Comparison of ENCODE assay signal across 8 cellular contexts in the genomic region with DNA sequence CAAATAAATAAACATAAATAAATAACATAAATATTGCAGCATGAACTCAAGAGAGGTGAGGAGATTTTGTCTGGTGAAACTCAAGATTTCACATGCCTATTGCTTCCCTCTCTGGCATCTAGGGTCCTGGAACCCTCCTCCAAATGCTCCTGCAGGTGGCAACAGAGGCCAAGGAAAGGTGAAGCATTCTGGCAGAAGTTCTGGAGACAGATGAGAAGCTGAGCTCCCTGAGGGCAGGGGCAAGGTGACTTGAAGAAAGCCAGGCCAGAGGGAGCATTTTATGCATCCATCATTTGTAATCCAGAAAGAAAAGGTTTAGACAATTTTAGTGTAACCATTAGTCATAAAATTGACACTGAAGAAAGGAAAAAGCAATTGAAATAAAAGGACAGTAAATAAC.
DNase-seq lines count a peak whose midpoint lies in the region; ATAC-seq and TF ChIP-seq lines count a peak whose summit lies in the region.

No MANE protein-coding gene starts in this region.

- POLR2A ChIA-PET in activated CD4-positive, alpha-beta T cell treated with anti-CD3 and anti-CD28 coated beads, Interleukin-2, amount 10 ng/mL, durations not matched to agents 7 days and 5 days (lab: Charles Lee), result interaction anchor here (0.9 kb wide), 1 partner anchor 87 kb away, joined by 3 read pairs; no protein-coding TSS in a partner anchor

- no peak overlapping the region for H3K27ac ChIP-seq in endodermal cell (ENCODE audit: low read depth, low read length)

- no peak overlapping the region for H3K27ac Mint-ChIP-seq in activated CD4-positive, alpha-beta T cell treated with anti-CD3 and anti-CD28 coated beads, Interleukin-2, amount 10 ng/mL, durations not matched to agents 7 days and 5 days
- H3K27ac Mint-ChIP-seq in endodermal cell (no peak overlapping the region), osteocyte (ENCODE audit: unreplicated experiment) (no peak overlapping the region)

- peaks cover 51% of the 10 kb centered on the region for H3K4me1 Mint-ChIP-seq in activated CD4-positive, alpha-beta T cell treated with anti-CD3 and anti-CD28 coated beads, Interleukin-2, amount 10 ng/mL, durations not matched to agents 7 days and 5 days
- peaks cover 6% of the 10 kb centered on the region for H3K4me1 Mint-ChIP-seq in endodermal cell
- peaks cover 22% of the 10 kb centered on the region for H3K4me1 Mint-ChIP-seq in osteocyte (ENCODE audit: unreplicated experiment)

- peaks cover 3% of the 10 kb centered on the region for H3K36me3 Mint-ChIP-seq in activated CD4-positive, alpha-beta T cell treated with anti-CD3 and anti-CD28 coated beads, Interleukin-2, amount 10 ng/mL, durations not matched to agents 7 days and 5 days (ENCODE audit: low read depth)
- H3K36me3 Mint-ChIP-seq in endodermal cell (ENCODE audit: low read depth) (peaks cover 3% of the 10 kb centered on the region), osteocyte (ENCODE audit: unreplicated experiment) (no peaks in the 10 kb centered on the region)

- H3K9me3 Mint-ChIP-seq in activated CD4-positive, alpha-beta T cell treated with anti-CD3 and anti-CD28 coated beads, Interleukin-2, amount 10 ng/mL, durations not matched to agents 7 days and 5 days, result no peaks in the 10 kb centered on the region
- peaks cover 6% of the 10 kb centered on the region for H3K9me3 Mint-ChIP-seq in endodermal cell
- no peaks in the 10 kb centered on the region for H3K9me3 Mint-ChIP-seq in osteocyte (ENCODE audit: unreplicated experiment)

- H3K27me3 Mint-ChIP-seq in activated CD4-positive, alpha-beta T cell treated with anti-CD3 and anti-CD28 coated beads, Interleukin-2, amount 10 ng/mL, durations not matched to agents 7 days and 5 days, result no peaks in the 10 kb centered on the region
- peaks cover 4% of the 10 kb centered on the region for H3K27me3 Mint-ChIP-seq in endodermal cell (ENCODE audit: insufficient read depth)
- no peaks in the 10 kb centered on the region for H3K27me3 Mint-ChIP-seq in osteocyte (ENCODE audit: unreplicated experiment)

- peaks cover 9% of the 10 kb centered on the region for H3K27me3 ChIP-seq in endodermal cell (ENCODE audit: control insufficient read depth, insufficient read depth, low read length, poor library complexity, severe bottlenecking)

- no peaks in the 10 kb centered on the region for H3K9me3 ChIP-seq in endodermal cell (ENCODE audit: control insufficient read depth, low read length)

- TF ChIP-seq POLR2A in GM18505 (IDR thresholded peaks at IDR 0.05; ENCODE audit: borderline replicate concordance, extremely low read depth, insufficient read depth, insufficient read length), result no peak

- ATAC-seq in GM19043 (IDR thresholded peaks at IDR 0.05; ENCODE audit: low read depth, unreplicated experiment) (peak; percentile 14), GM18505 (IDR thresholded peaks at IDR 0.05; ENCODE audit: unreplicated experiment) (no peak)

- H3K4me3 ChIP-seq in AG10803 (ENCODE audit: low read length), result no peak overlapping the region
- H3K4me3 ChIP-seq in endodermal cell (ENCODE audit: low read length), result no peak overlapping the region

- H3K36me3 ChIP-seq in endodermal cell (ENCODE audit: control insufficient read depth, insufficient read depth, low read length), result no peaks in the 10 kb centered on the region

- CTCF ChIA-PET in activated CD4-positive, alpha-beta T cell treated with anti-CD3 and anti-CD28 coated beads, Interleukin-2, amount 10 ng/mL, durations not matched to agents 7 days and 5 days (lab: Charles Lee), result interaction anchor here (0.6 to 10.4 kb wide), 20 partner anchors 12 to 1189 kb away, joined by 3 to 90 read pairs (median 4); partner anchors contain the start of genes FAM76B, MAML2 and SRSF8

- DNase-seq in AG10803 (ENCODE audit: low read depth) (peak; percentile 62), NCI-H2171 treated with DMSO at 0.1 percent for 48 hours (lab: John Stamatoyannopoulos, UW) (peak; percentile 77), endodermal cell (peak; percentile 89), osteocyte (ENCODE audit: extremely low spot score, unreplicated experiment) (no peak), foreskin melanocyte (no peak)
- peak; percentile 77 for DNase-seq in activated CD4-positive, alpha-beta T cell treated with anti-CD3 and anti-CD28 coated beads, Interleukin-2, amount 10 ng/mL, durations not matched to agents 7 days and 5 days

- no peak overlapping the region for H3K9ac ChIP-seq in endodermal cell (ENCODE audit: extremely low read depth, low read length, poor library complexity, severe bottlenecking)

- TF ChIP-seq CTCF in AG10803 (conservative IDR thresholded peaks at IDR 0.05; ENCODE audit: low read length), result peak; percentile 74
- peak; percentile 93 for TF ChIP-seq CTCF in endodermal cell (conservative IDR thresholded peaks at IDR 0.05)
- peak; percentile 75 for TF ChIP-seq CTCF in osteocyte (IDR thresholded peaks at IDR 0.05)

- H3K4me3 Mint-ChIP-seq in activated CD4-positive, alpha-beta T cell treated with anti-CD3 and anti-CD28 coated beads, Interleukin-2, amount 10 ng/mL, durations not matched to agents 7 days and 5 days, result no peak overlapping the region
- no peak overlapping the region for H3K4me3 Mint-ChIP-seq in endodermal cell
- H3K4me3 Mint-ChIP-seq in osteocyte (ENCODE audit: unreplicated experiment), result no peak overlapping the region

- no peaks in the 10 kb centered on the region for H3K4me1 ChIP-seq in endodermal cell (ENCODE audit: control insufficient read depth, insufficient read depth, low read length)

Comparison
In these comparisons a context has a peak if more than half of its experiments do, and no peak if none do; other contexts are left out.
1. DNase-seq: peak in AG10803 (single experiment), NCI-H2171 treated with DMSO at 0.1 percent for 48 hours (single experiment), activated CD4-positive, alpha-beta T cell treated with anti-CD3 and anti-CD28 coated beads, Interleukin-2, amount 10 ng/mL, durations not matched to agents 7 days and 5 days (single experiment) and endodermal cell (single experiment); none in osteocyte (single experiment) and foreskin melanocyte (single experiment).
2. Peak in every context shown above with its lines, with median percentiles within 50 percentile points of each other: CTCF ChIP-seq.